1 cellular context compared by ENCODE assay signal in genomic region chr9:137578518-137579258, GRCh38.
TF ChIP-seq lines count a peak whose summit lies in the region.

Gene DPH7 (minus strand): TSS chr9:137578925. CDS start chr9:137578777, 148 bp downstream.

TF ChIP-seq in WTC11, 78 proteins besides CTCF, POLR2A, EP300 and RAD21 (continued from another document and continues in another):
- TF ChIP-seq AR (CRISPR knock-in tag; IDR thresholded peaks at IDR 0.05) (no peak), ZNF425 (CRISPR knock-in tag; conservative IDR thresholded peaks at IDR 0.05) (no peak), ARID4B (CRISPR knock-in tag; IDR thresholded peaks at IDR 0.05; ENCODE audit: borderline replicate concordance) (peak; percentile 16; the same call in 1 of the 2 replicates), NFATC4 (CRISPR knock-in tag; IDR thresholded peaks at IDR 0.05) (peak; percentile 21; the same call in 1 of the 2 replicates), FOXK1 (CRISPR knock-in tag; IDR thresholded peaks at IDR 0.05) (peak; percentile 79), OVOL2 (CRISPR knock-in tag; IDR thresholded peaks at IDR 0.05; ENCODE audit: borderline replicate concordance) (no peak), HMGXB4 (CRISPR knock-in tag; IDR thresholded peaks at IDR 0.05) (peak; percentile 98), RELA (CRISPR knock-in tag; IDR thresholded peaks at IDR 0.05; ENCODE audit: borderline replicate concordance) (peak; percentile 86; the same call in 1 of the 2 replicates), CDX4 (CRISPR knock-in tag; IDR thresholded peaks at IDR 0.05; ENCODE audit: borderline replicate concordance) (no peak), E2F5 (CRISPR knock-in tag; IDR thresholded peaks at IDR 0.05) (peak; percentile 92), FOXJ3 (CRISPR knock-in tag; IDR thresholded peaks at IDR 0.05; ENCODE audit: borderline replicate concordance) (no peak), IRF1 (CRISPR knock-in tag; IDR thresholded peaks at IDR 0.05) (no peak), ESRRA (CRISPR knock-in tag; IDR thresholded peaks at IDR 0.05; ENCODE audit: borderline replicate concordance) (peak; percentile 51; the same call in 1 of the 2 replicates), NR2C2 (CRISPR knock-in tag; IDR thresholded peaks at IDR 0.05) (peak; percentile 99), STAT6 (CRISPR knock-in tag; conservative IDR thresholded peaks at IDR 0.05; ENCODE audit: low read depth) (no peak), FOXP1 (CRISPR knock-in tag; IDR thresholded peaks at IDR 0.05; ENCODE audit: borderline replicate concordance) (peak; percentile 65; the same call in 1 of the 2 replicates), ZNF317 (CRISPR knock-in tag; IDR thresholded peaks at IDR 0.05; ENCODE audit: borderline replicate concordance, low read depth) (no peak), NFE2L1 (CRISPR knock-in tag; IDR thresholded peaks at IDR 0.05) (no peak), CREB1 (CRISPR knock-in tag; IDR thresholded peaks at IDR 0.05) (no peak), ATF3 (CRISPR knock-in tag; conservative IDR thresholded peaks at IDR 0.05) (no peak), SOX15 (CRISPR knock-in tag; IDR thresholded peaks at IDR 0.05) (no peak), FOXP4 (CRISPR knock-in tag; IDR thresholded peaks at IDR 0.05) (peak; percentile 67; the same call in 1 of the 2 replicates), ZNF423 (CRISPR knock-in tag; IDR thresholded peaks at IDR 0.05) (peak; percentile 91), ZNF121 (CRISPR knock-in tag; IDR thresholded peaks at IDR 0.05) (no peak), CBFB (CRISPR knock-in tag; IDR thresholded peaks at IDR 0.05; ENCODE audit: low read depth) (no peak; the same call in 1 of the 2 replicates), USF1 (CRISPR knock-in tag; IDR thresholded peaks at IDR 0.05) (no peak; the same call in 1 of the 2 replicates), ZBTB43 (CRISPR knock-in tag; IDR thresholded peaks at IDR 0.05) (no peak), MLX (CRISPR knock-in tag; IDR thresholded peaks at IDR 0.05) (0 out of 2 replicates have a peak, but pooled peaks have one; percentile 66), USF2 (CRISPR knock-in tag; IDR thresholded peaks at IDR 0.05) (no peak)
